In genomic region chr1:54327386-54328116, GRCh38 we compare ENCODE assay signal across 10 cellular contexts.
DNase-seq lines count a peak whose midpoint lies in the region; ATAC-seq and TF ChIP-seq lines count a peak whose summit lies in the region.
"Had no signal": no experiment of that assay in that cellular context is flagged by ENCODE, and none has a peak within 500 bp of the region (broad histone marks: within the 10 kb centered on the region; RNA-seq: fewer than 3 reads in every experiment).

No MANE protein-coding gene starts in this region.

- TF ChIP-seq CTCF in transverse colon (IDR thresholded peaks at IDR 0.05) = no peak

- H3K36me3 Mint-ChIP-seq in activated naive CD4-positive, alpha-beta T cell treated with anti-CD3 and anti-CD28 coated beads, Interleukin-2, amount 50 U/mL, for 72 hours = no peaks in the 10 kb centered on the region
- H3K36me3 Mint-ChIP-seq in activated naive CD4-positive, alpha-beta T cell treated with anti-CD3 and anti-CD28 coated beads for 36 hours (ENCODE audit: low read depth) = no peaks in the 10 kb centered on the region
- H3K36me3 Mint-ChIP-seq in activated naive CD8-positive, alpha-beta T cell treated with anti-CD3 and anti-CD28 coated beads for 36 hours = peaks cover 3% of the 10 kb centered on the region

- H3K9me3 Mint-ChIP-seq in activated naive CD4-positive, alpha-beta T cell treated with anti-CD3 and anti-CD28 coated beads, Interleukin-2, amount 50 U/mL, for 72 hours = no peaks in the 10 kb centered on the region
- no peaks in the 10 kb centered on the region for H3K9me3 Mint-ChIP-seq in activated naive CD4-positive, alpha-beta T cell treated with anti-CD3 and anti-CD28 coated beads for 36 hours
- no peaks in the 10 kb centered on the region for H3K9me3 Mint-ChIP-seq in activated naive CD8-positive, alpha-beta T cell treated with anti-CD3 and anti-CD28 coated beads for 36 hours

- CTCF ChIA-PET in activated naive CD4-positive, alpha-beta T cell treated with anti-CD3 and anti-CD28 coated beads for 36 hours (lab: Charles Lee) = no interaction called here

- no peak for DNase-seq in activated naive CD4-positive, alpha-beta T cell treated with anti-CD3 and anti-CD28 coated beads, Interleukin-2, amount 50 U/mL, for 72 hours (ENCODE audit: low spot score in 2 of 2)
- DNase-seq in activated naive CD4-positive, alpha-beta T cell treated with anti-CD3 and anti-CD28 coated beads for 36 hours = no peak
- DNase-seq in activated naive CD8-positive, alpha-beta T cell treated with anti-CD3 and anti-CD28 coated beads for 36 hours = no peak
- DNase-seq in transverse colon (no peak), mesenteric fat pad (ENCODE audit: low spot score) (no peak)
- DNase-seq: activated T-cell treated with anti-CD3 and anti-CD28 coated beads for 4 hours, RPMI8226 had no signal

- no peak for TF ChIP-seq EP300 in transverse colon (IDR thresholded peaks at IDR 0.05; ENCODE audit: low read depth)

- H3K4me3 ChIP-seq in transverse colon = no peak overlapping the region

- TF ChIP-seq POLR2A in transverse colon (IDR thresholded peaks at IDR 0.05) = no peak

- H3K36me3 ChIP-seq in transverse colon = no peaks in the 10 kb centered on the region

- in situ Hi-C loops in transverse colon (cut with MboI; ENCODE audit: low pct_ligation_motif_present in 1 of 4, low pct_unique_long_range_greater_than_20kb in 1 of 4, low sequenced_read_pairs in 3 of 4) = no loop called here

- no peak overlapping the region for H3K4me3 Mint-ChIP-seq in activated naive CD4-positive, alpha-beta T cell treated with anti-CD3 and anti-CD28 coated beads for 36 hours
- H3K4me3 Mint-ChIP-seq in activated naive CD8-positive, alpha-beta T cell treated with anti-CD3 and anti-CD28 coated beads for 36 hours = no peak overlapping the region

- no peaks in the 10 kb centered on the region for H3K9me3 ChIP-seq in transverse colon

- peaks cover 60% of the 10 kb centered on the region for H3K4me1 Mint-ChIP-seq in activated naive CD4-positive, alpha-beta T cell treated with anti-CD3 and anti-CD28 coated beads for 36 hours (ENCODE audit: low read depth)
- peaks cover 48% of the 10 kb centered on the region for H3K4me1 Mint-ChIP-seq in activated naive CD8-positive, alpha-beta T cell treated with anti-CD3 and anti-CD28 coated beads for 36 hours

- WGBS in transverse colon (ENCODE audit: low coverage in 1 of 2), 2 donors = 48 to 76% methylated on average over 13 to 15 of the region's 15 CpGs

- H3K27me3 ChIP-seq in layer of hippocampus (ENCODE audit: control insufficient read depth, insufficient read depth, low read length) (no peaks in the 10 kb centered on the region), transverse colon (no peaks in the 10 kb centered on the region)

- no peak for ATAC-seq in activated naive CD4-positive, alpha-beta T cell treated with anti-CD3 and anti-CD28 coated beads, Interleukin-2, amount 50 U/mL, for 72 hours
- ATAC-seq in GM19455 (IDR thresholded peaks at IDR 0.05; ENCODE audit: unreplicated experiment) = no peak
- ATAC-seq in HG03280 (IDR thresholded peaks at IDR 0.05; ENCODE audit: unreplicated experiment) = no peak

- peak overlapping the region; percentile 15 to 92 for H3K27ac Mint-ChIP-seq in activated naive CD4-positive, alpha-beta T cell treated with anti-CD3 and anti-CD28 coated beads, Interleukin-2, amount 50 U/mL, for 72 hours
- H3K27ac Mint-ChIP-seq in activated naive CD4-positive, alpha-beta T cell treated with anti-CD3 and anti-CD28 coated beads for 36 hours = no peak overlapping the region
- H3K27ac Mint-ChIP-seq in activated naive CD8-positive, alpha-beta T cell treated with anti-CD3 and anti-CD28 coated beads for 36 hours = peak overlapping the region; percentile 13

- peak overlapping the region; percentile 25 for H3K27ac ChIP-seq in layer of hippocampus (ENCODE audit: low read depth, low read length)
- peak overlapping the region; percentile 69 to 88 (median 78) for H3K27ac ChIP-seq in transverse colon

- intact Hi-C loops in activated naive CD4-positive, alpha-beta T cell treated with anti-CD3 and anti-CD28 coated beads for 36 hours (cut with micrococcal nuclease) = no loop called here
- intact Hi-C loops in transverse colon (cut with DNase I; ENCODE audit: low total_unique reads) = loop anchor here (10.0 kb wide), 1 partner anchor 77 kb away; the partner anchor contains the start of gene SSBP3

- no peaks in the 10 kb centered on the region for H3K27me3 Mint-ChIP-seq in activated naive CD4-positive, alpha-beta T cell treated with anti-CD3 and anti-CD28 coated beads for 36 hours (ENCODE audit: low read depth)
- no peaks in the 10 kb centered on the region for H3K27me3 Mint-ChIP-seq in activated naive CD8-positive, alpha-beta T cell treated with anti-CD3 and anti-CD28 coated beads for 36 hours

- peaks cover 54 to 98% (median 68%) of the 10 kb centered on the region in 4 donors for H3K4me1 ChIP-seq in transverse colon
